Comparison of ENCODE assay signal across 1 cellular context in the genomic region with DNA sequence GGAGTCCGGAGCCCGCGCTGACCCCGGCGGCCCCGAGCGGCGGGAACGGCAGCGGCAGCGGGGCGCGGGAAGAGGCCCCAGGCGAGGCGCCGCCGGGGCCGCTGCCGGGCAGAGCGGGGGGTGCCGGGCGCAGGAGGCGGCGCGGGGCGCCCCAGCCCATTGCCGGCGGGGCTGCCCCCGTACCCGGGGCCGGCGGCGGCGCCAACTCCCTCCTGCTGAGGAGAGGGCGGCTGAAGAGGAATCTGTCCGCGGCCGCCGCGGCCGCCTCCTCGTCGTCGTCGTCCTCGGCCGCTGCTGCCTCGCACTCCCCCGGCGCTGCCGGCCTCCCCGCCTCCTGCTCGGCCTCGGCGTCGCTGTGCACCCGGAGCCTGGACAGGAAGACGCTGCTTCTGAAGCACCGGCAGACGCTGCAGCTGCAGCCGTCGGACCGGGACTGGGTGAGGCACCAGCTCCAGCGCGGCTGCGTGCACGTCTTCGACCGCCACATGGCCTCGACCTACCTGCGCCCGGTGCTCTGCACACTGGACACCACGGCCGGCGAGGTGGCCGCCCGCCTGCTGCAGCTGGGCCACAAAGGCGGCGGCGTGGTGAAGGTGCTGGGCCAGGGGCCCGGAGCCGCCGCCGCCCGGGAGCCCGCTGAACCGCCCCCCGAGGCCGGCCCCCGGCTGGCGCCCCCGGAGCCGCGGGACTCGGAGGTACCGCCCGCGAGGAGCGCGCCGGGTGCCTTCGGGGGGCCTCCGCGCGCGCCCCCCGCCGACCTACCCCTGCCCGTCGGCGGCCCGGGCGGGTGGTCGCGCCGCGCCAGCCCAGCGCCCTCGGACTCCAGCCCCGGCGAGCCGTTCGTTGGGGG.
TF ChIP-seq lines count a peak whose summit lies in the region.

No MANE protein-coding gene starts in this region.

TF ChIP-seq in HepG2, 621 proteins besides CTCF, POLR2A, EP300 and RAD21 (continued from another document):
- TF ChIP-seq TGIF2 (CRISPR knock-in tag; IDR thresholded peaks at IDR 0.05) (0 out of 2 replicates have a peak, but pooled peaks have one; percentile 24), ZFP91 (CRISPR knock-in tag; IDR thresholded peaks at IDR 0.05; ENCODE audit: borderline replicate concordance) (0 out of 2 replicates have a peak, but pooled peaks have one; percentile 26), CREB1 (IDR thresholded peaks at IDR 0.05) (no peak), CREB1 (CRISPR knock-in tag; IDR thresholded peaks at IDR 0.05) (no peak), EEA1 (CRISPR knock-in tag; IDR thresholded peaks at IDR 0.05; ENCODE audit: borderline replicate concordance) (0 out of 2 replicates have a peak, but pooled peaks have one; percentile 52), TEAD3 (CRISPR knock-in tag; optimal IDR thresholded peaks at IDR 0.05; ENCODE audit: borderline replicate concordance) (peak; percentile 33), NFE2 (CRISPR knock-in tag; IDR thresholded peaks at IDR 0.05) (0 out of 2 replicates have a peak, but pooled peaks have one; percentile 13), ZNF776 (CRISPR knock-in tag; IDR thresholded peaks at IDR 0.05) (0 out of 2 replicates have a peak, but pooled peaks have one; percentile 35), MYC (CRISPR knock-in tag; IDR thresholded peaks at IDR 0.05; ENCODE audit: borderline replicate concordance) (peak; percentile 70), FOXO1 (CRISPR knock-in tag; IDR thresholded peaks at IDR 0.05) (peak; percentile 45; the same call in 1 of the 2 replicates), ETV6 (CRISPR knock-in tag; conservative IDR thresholded peaks at IDR 0.05) (0 out of 2 replicates have a peak, but pooled peaks have one; percentile 58), MAX (IDR thresholded peaks at IDR 0.05) (peak; percentile 78), ARID5B (CRISPR knock-in tag; IDR thresholded peaks at IDR 0.05) (0 out of 2 replicates have a peak, but pooled peaks have one; percentile 8), SAP130 (CRISPR knock-in tag; IDR thresholded peaks at IDR 0.05; ENCODE audit: low read depth) (peak; percentile 9; the same call in 1 of the 2 replicates), YY1 (IDR thresholded peaks at IDR 0.05; ENCODE audit: insufficient read depth, insufficient replicate concordance, low read depth, low read length) (peak; percentile 12), SMAD3 (CRISPR knock-in tag; IDR thresholded peaks at IDR 0.05) (no peak), SALL2 (CRISPR knock-in tag; IDR thresholded peaks at IDR 0.05) (0 out of 2 replicates have a peak, but pooled peaks have one; percentile 36), ZNF335 (CRISPR knock-in tag; IDR thresholded peaks at IDR 0.05) (no peak), ZNF17 (CRISPR knock-in tag; IDR thresholded peaks at IDR 0.05) (no peak), BATF2 (CRISPR knock-in tag; IDR thresholded peaks at IDR 0.05) (no peak), ZNF563 (CRISPR knock-in tag; IDR thresholded peaks at IDR 0.05) (peak; percentile 51; the same call in 1 of the 2 replicates), ZC3H13 (CRISPR knock-in tag; IDR thresholded peaks at IDR 0.05) (0 out of 2 replicates have a peak, but pooled peaks have one; percentile 8), ZNF777 (CRISPR knock-in tag; IDR thresholded peaks at IDR 0.05) (peak; percentile 85), ZIK1 (CRISPR knock-in tag; IDR thresholded peaks at IDR 0.05; ENCODE audit: borderline replicate concordance, low read depth) (peak; percentile 44; the same call in 1 of the 2 replicates), ZNF354B (CRISPR knock-in tag; IDR thresholded peaks at IDR 0.05) (no peak)
- TF ChIP-seq, protein P1, sequence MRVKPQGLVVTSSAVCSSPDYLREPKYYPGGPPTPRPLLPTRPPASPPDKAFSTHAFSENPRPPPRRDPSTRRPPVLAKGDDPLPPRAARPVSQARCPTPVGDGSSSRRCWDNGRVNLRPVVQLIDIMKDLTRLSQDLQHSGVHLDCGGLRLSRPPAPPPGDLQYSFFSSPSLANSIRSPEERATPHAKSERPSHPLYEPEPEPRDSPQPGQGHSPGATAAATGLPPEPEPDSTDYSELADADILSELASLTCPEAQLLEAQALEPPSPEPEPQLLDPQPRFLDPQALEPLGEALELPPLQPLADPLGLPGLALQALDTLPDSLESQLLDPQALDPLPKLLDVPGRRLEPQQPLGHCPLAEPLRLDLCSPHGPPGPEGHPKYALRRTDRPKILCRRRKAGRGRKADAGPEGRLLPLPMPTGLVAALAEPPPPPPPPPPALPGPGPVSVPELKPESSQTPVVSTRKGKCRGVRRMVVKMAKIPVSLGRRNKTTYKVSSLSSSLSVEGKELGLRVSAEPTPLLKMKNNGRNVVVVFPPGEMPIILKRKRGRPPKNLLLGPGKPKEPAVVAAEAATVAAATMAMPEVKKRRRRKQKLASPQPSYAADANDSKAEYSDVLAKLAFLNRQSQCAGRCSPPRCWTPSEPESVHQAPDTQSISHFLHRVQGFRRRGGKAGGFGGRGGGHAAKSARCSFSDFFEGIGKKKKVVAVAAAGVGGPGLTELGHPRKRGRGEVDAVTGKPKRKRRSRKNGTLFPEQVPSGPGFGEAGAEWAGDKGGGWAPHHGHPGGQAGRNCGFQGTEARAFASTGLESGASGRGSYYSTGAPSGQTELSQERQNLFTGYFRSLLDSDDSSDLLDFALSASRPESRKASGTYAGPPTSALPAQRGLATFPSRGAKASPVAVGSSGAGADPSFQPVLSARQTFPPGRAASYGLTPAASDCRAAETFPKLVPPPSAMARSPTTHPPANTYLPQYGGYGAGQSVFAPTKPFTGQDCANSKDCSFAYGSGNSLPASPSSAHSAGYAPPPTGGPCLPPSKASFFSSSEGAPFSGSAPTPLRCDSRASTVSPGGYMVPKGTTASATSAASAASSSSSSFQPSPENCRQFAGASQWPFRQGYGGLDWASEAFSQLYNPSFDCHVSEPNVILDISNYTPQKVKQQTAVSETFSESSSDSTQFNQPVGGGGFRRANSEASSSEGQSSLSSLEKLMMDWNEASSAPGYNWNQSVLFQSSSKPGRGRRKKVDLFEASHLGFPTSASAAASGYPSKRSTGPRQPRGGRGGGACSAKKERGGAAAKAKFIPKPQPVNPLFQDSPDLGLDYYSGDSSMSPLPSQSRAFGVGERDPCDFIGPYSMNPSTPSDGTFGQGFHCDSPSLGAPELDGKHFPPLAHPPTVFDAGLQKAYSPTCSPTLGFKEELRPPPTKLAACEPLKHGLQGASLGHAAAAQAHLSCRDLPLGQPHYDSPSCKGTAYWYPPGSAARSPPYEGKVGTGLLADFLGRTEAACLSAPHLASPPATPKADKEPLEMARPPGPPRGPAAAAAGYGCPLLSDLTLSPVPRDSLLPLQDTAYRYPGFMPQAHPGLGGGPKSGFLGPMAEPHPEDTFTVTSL (CRISPR knock-in tag; IDR thresholded peaks at IDR 0.05; ENCODE audit: borderline replicate concordance), result no peak
- TF ChIP-seq, protein P2, sequence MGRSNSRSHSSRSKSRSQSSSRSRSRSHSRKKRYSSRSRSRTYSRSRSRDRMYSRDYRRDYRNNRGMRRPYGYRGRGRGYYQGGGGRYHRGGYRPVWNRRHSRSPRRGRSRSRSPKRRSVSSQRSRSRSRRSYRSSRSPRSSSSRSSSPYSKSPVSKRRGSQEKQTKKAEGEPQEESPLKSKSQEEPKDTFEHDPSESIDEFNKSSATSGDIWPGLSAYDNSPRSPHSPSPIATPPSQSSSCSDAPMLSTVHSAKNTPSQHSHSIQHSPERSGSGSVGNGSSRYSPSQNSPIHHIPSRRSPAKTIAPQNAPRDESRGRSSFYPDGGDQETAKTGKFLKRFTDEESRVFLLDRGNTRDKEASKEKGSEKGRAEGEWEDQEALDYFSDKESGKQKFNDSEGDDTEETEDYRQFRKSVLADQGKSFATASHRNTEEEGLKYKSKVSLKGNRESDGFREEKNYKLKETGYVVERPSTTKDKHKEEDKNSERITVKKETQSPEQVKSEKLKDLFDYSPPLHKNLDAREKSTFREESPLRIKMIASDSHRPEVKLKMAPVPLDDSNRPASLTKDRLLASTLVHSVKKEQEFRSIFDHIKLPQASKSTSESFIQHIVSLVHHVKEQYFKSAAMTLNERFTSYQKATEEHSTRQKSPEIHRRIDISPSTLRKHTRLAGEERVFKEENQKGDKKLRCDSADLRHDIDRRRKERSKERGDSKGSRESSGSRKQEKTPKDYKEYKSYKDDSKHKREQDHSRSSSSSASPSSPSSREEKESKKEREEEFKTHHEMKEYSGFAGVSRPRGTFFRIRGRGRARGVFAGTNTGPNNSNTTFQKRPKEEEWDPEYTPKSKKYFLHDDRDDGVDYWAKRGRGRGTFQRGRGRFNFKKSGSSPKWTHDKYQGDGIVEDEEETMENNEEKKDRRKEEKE (IDR thresholded peaks at IDR 0.05), result no peak
- TF ChIP-seq, protein P3, sequence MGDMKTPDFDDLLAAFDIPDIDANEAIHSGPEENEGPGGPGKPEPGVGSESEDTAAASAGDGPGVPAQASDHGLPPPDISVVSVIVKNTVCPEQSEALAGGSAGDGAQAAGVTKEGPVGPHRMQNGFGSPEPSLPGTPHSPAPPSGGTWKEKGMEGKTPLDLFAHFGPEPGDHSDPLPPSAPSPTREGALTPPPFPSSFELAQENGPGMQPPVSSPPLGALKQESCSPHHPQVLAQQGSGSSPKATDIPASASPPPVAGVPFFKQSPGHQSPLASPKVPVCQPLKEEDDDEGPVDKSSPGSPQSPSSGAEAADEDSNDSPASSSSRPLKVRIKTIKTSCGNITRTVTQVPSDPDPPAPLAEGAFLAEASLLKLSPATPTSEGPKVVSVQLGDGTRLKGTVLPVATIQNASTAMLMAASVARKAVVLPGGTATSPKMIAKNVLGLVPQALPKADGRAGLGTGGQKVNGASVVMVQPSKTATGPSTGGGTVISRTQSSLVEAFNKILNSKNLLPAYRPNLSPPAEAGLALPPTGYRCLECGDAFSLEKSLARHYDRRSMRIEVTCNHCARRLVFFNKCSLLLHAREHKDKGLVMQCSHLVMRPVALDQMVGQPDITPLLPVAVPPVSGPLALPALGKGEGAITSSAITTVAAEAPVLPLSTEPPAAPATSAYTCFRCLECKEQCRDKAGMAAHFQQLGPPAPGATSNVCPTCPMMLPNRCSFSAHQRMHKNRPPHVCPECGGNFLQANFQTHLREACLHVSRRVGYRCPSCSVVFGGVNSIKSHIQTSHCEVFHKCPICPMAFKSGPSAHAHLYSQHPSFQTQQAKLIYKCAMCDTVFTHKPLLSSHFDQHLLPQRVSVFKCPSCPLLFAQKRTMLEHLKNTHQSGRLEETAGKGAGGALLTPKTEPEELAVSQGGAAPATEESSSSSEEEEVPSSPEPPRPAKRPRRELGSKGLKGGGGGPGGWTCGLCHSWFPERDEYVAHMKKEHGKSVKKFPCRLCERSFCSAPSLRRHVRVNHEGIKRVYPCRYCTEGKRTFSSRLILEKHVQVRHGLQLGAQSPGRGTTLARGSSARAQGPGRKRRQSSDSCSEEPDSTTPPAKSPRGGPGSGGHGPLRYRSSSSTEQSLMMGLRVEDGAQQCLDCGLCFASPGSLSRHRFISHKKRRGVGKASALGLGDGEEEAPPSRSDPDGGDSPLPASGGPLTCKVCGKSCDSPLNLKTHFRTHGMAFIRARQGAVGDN (CRISPR knock-in tag; IDR thresholded peaks at IDR 0.05), result peak; percentile 80
TF ChIP-seq in HepG2: peak in this region for 69.
